ENCODE assay signal across 8 cellular contexts in the genomic region with DNA sequence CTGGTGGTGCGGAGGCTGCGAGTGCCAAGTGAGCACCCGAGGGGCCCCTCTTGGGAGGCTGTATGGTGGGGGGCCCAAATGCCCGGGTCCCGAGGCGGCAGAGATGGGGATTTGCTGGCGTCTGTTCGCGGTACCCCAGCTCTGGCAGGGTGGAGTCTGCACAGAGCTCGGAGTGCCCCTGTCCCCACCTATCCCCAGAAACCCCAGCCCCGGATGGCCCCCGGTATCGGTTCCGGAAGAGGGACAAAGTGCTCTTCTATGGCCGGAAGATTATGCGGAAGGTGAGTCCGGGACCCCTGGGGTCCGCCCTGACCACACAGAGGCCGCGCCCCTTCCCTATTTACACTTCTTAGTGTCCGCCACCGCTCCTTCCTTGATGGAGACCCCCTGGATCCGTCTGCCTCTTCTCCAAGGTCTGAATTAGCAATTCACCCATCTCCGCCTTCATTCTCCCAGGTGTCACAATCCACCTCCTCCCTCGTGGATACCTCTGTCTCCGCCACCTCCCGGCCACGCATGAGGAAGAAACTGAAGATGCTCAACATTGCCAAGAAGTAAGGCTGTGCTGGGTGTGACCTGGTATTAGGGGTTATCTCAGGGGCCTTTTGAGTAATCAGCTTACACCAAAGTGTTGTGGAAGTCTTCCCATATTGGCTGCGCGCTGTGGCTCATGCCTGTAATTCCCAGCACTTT. TPM values are rescaled to one million over a fixed set of nuclear protein-coding genes. Genes with fewer than 3 reads are reported as not detected.
DNase-seq lines count a peak whose midpoint lies in the region; ATAC-seq, FAIRE-seq and TF ChIP-seq lines count a peak whose summit lies in the region.

No MANE protein-coding gene starts in this region.

- ATAC-seq in CD8-positive, alpha-beta T cell: no peak
- no peak for ATAC-seq in HG02798 (IDR thresholded peaks at IDR 0.05; ENCODE audit: poor library complexity, unreplicated experiment)

- DNase-seq in CD8-positive, alpha-beta T cell: peak in 1 of 7 experiments; percentile 13
- DNase-seq in HTR-8/SVneo (ENCODE audit: insufficient read length, low spot score) (no peak), mammary epithelial cell (no peak), RPMI8226 (no peak), NCI-H1092 treated with DMSO at 0.1 percent for 48 hours (lab: John Stamatoyannopoulos, UW) (no peak)
- no peak for DNase-seq in central memory CD4-positive, alpha-beta T cell

- H3K36me3 Mint-ChIP-seq in CD8-positive, alpha-beta T cell: peaks cover 33% of the 10 kb centered on the region

- H3K79me2 ChIP-seq in mammary epithelial cell (ENCODE audit: insufficient read depth, low read length): peaks cover 15% of the 10 kb centered on the region

- H3K9me3 Mint-ChIP-seq in CD8-positive, alpha-beta T cell: no peaks in the 10 kb centered on the region

- 27% methylated on average over 10 of the region's 30 CpGs for WGBS in mammary epithelial cell (ENCODE audit: low coverage, missing lambda C conversion rate)
- 36 to 42% methylated on average over 20 to 25 of the region's 30 CpGs for WGBS in mesodermal cell (ENCODE audit: insufficient coverage in 2 of 2), 2 experiments

- dilution Hi-C loops in mammary epithelial cell (cut with HindIII; ENCODE audit: low sequenced_read_pairs): no loop called here

- peak overlapping the region; percentile 88 for H3K27ac Mint-ChIP-seq in CD8-positive, alpha-beta T cell

- CTCF ChIA-PET in CD8-positive, alpha-beta T cell (lab: Charles Lee): interaction anchor here (0.6 to 1.5 kb wide), 3 partner anchors 14 to 161 kb away, joined by 3 to 5 read pairs (median 5); no protein-coding TSS in a partner anchor
- CTCF ChIA-PET in mammary epithelial cell (lab: Charles Lee; ENCODE audit: low non-redundant PET): no interaction called here

- peaks cover 22% of the 10 kb centered on the region for H3K4me1 Mint-ChIP-seq in CD8-positive, alpha-beta T cell (ENCODE audit: low read depth)

- H4K20me1 ChIP-seq in mammary epithelial cell (ENCODE audit: insufficient read depth, low read length): no peaks in the 10 kb centered on the region

- peak overlapping the region; percentile 95 for H2AFZ ChIP-seq in mammary epithelial cell (ENCODE audit: low read depth, low read length)

- peaks cover 10% of the 10 kb centered on the region for H3K4me1 ChIP-seq in CD8-positive, alpha-beta T cell (ENCODE audit: insufficient read depth, low read length)
- H3K4me1 ChIP-seq in mammary epithelial cell (ENCODE audit: insufficient read depth, low read length) (peaks cover 8% of the 10 kb centered on the region), mesodermal cell (ENCODE audit: control insufficient read depth, insufficient read depth, low read length, poor library complexity, severe bottlenecking) (peaks cover 13% of the 10 kb centered on the region)

- no peaks in the 10 kb centered on the region for H3K27me3 Mint-ChIP-seq in CD8-positive, alpha-beta T cell (ENCODE audit: low read depth)

- BruUV-seq in mammary epithelial cell (replicated peaks; lab: Mats Ljungman, UMichigan): TSS peak; percentile 58

- H3K4me3 Mint-ChIP-seq in CD8-positive, alpha-beta T cell: peak overlapping the region; percentile 96

- H3K9me3 ChIP-seq in CD8-positive, alpha-beta T cell (ENCODE audit: low read length): no peaks in the 10 kb centered on the region
- H3K9me3 ChIP-seq in mammary epithelial cell (replicated peaks; ENCODE audit: insufficient read depth, low read length): no peaks in the 10 kb centered on the region
- no peaks in the 10 kb centered on the region for H3K9me3 ChIP-seq in mesodermal cell (ENCODE audit: control insufficient read depth, low read length)

- peak overlapping the region; percentile 100 for H3K4me3 ChIP-seq in CD8-positive, alpha-beta T cell (ENCODE audit: low read depth, low read length)
- peak overlapping the region; percentile 86 to 99 (median 99) for H3K4me3 ChIP-seq in mammary epithelial cell (replicated peaks in 1 of 3; ENCODE audit: insufficient read depth in 1 of 3, low read depth in 2 of 3, low read length in 3 of 3)
- peak overlapping the region; percentile 84 for H3K4me3 ChIP-seq in mesodermal cell (ENCODE audit: extremely low read depth, insufficient read depth, low read length, poor library complexity, severe bottlenecking)

- POLR2A ChIA-PET in CD8-positive, alpha-beta T cell (lab: Charles Lee): interaction anchor here (1.1 to 5.0 kb wide), 2 partner anchors 14 kb away, joined by 7 to 48 read pairs; a partner anchor contains a TSS

- peak; percentile 16 for FAIRE-seq in HTR-8/SVneo (lab: Jason Lieb, UNC)

- in situ Hi-C loops in mammary epithelial cell (cut with MboI; ENCODE audit: low sequenced_read_pairs in 2 of 2): loop anchor here in 1 of 2 donors (25.0 kb wide), 1 partner anchor 149 kb away; no protein-coding TSS in a partner anchor

- H3K27ac ChIP-seq in CD8-positive, alpha-beta T cell (ENCODE audit: low read depth, low read length): peak overlapping the region; percentile 63
- H3K27ac ChIP-seq in mammary epithelial cell (ENCODE audit: insufficient read depth, low read depth, low read length) (peak overlapping the region; percentile 25), mesodermal cell (ENCODE audit: low read depth, low read length, severe bottlenecking) (no peak overlapping the region)

- peak overlapping the region; percentile 98 for H3K4me2 ChIP-seq in mammary epithelial cell (ENCODE audit: insufficient read depth, low read depth, low read length)

- peaks cover 5% of the 10 kb centered on the region for H3K36me3 ChIP-seq in CD8-positive, alpha-beta T cell (ENCODE audit: insufficient read depth, low read length)
- peaks cover 3% of the 10 kb centered on the region for H3K36me3 ChIP-seq in mammary epithelial cell (ENCODE audit: insufficient read depth, low read length)
- H3K36me3 ChIP-seq in mesodermal cell (ENCODE audit: control insufficient read depth, insufficient read depth, low read length): peaks cover 57% of the 10 kb centered on the region

- H3K27me3 ChIP-seq in CD8-positive, alpha-beta T cell (ENCODE audit: insufficient read depth, low read length): no peaks in the 10 kb centered on the region
- H3K27me3 ChIP-seq in mammary epithelial cell (ENCODE audit: insufficient read depth, low read length): no peaks in the 10 kb centered on the region

- TF ChIP-seq CTCF in CD8-positive, alpha-beta T cell (IDR thresholded peaks at IDR 0.05): no peak
- peak in 1 of 2 donors; percentile 24 for TF ChIP-seq CTCF in mammary epithelial cell (conservative IDR thresholded peaks at IDR 0.05 in 1 of 2, IDR thresholded peaks at IDR 0.05 in 1 of 2; ENCODE audit: extremely low read depth in 1 of 2, insufficient read depth in 1 of 2, low read depth in 1 of 2, low read length in 2 of 2)

- intact Hi-C loops in CD8-positive, alpha-beta T cell (cut with DNase I, micrococcal nuclease): loop anchor here (1.0 to 10.0 kb wide), 9 partner anchors 19 to 801 kb away; a partner anchor contains a TSS
- intact Hi-C loops in mammary epithelial cell (cut with micrococcal nuclease): loop anchor here (2.0 kb wide), 1 partner anchor 57 kb away; no protein-coding TSS in a partner anchor

- peak overlapping the region; percentile 38 for H3K9ac ChIP-seq in mammary epithelial cell (ENCODE audit: insufficient read depth, low read length)

RNA-seq across cellular contexts. Expression of a gene that starts 0.6 kb away (rescaled TPM):
- total RNA-seq in CD8-positive, alpha-beta T cell: 10 to 100 TPM; 76.5 to 81.3 TPM
- total RNA-seq in mammary epithelial cell: 100 to 1,000 TPM; 100 to 118 TPM
- 48.1 TPM for polyA plus RNA-seq in mammary epithelial cell
- polyA minus RNA-seq in mammary epithelial cell: 150 TPM
- polyA plus RNA-seq in mesodermal cell (2013, experiment 1 of 2): 96.5 TPM
- 73.4 TPM for polyA plus RNA-seq in mesodermal cell (2013, experiment 2 of 2)

RNA-seq across cellular contexts. Expression of a gene that starts 13.7 kb away (rescaled TPM):
- total RNA-seq in CD8-positive, alpha-beta T cell: 10 to 100 TPM in 1 of 2 experiments, 1 to 10 TPM in 1; 9.0 to 13.3 TPM
- 10 to 100 TPM; 10.2 to 15.7 TPM for total RNA-seq in mammary epithelial cell
- polyA plus RNA-seq in mammary epithelial cell: 19.6 TPM
- 22.2 TPM for polyA minus RNA-seq in mammary epithelial cell
- polyA plus RNA-seq in mesodermal cell (2013, experiment 1 of 2): 15.1 TPM
- polyA plus RNA-seq in mesodermal cell (2013, experiment 2 of 2): 12.6 TPM

RNA-seq across cellular contexts. Expression of a gene that starts 20.2 kb away (rescaled TPM):
- 1 to 10 TPM; 7.1 to 9.0 TPM for total RNA-seq in CD8-positive, alpha-beta T cell
- 10 to 100 TPM; 21.7 to 22.0 TPM for total RNA-seq in mammary epithelial cell
- 16.6 TPM for polyA plus RNA-seq in mammary epithelial cell
- polyA minus RNA-seq in mammary epithelial cell: 55.9 TPM
- 57.0 TPM for polyA plus RNA-seq in mesodermal cell (2013, experiment 1 of 2)
- polyA plus RNA-seq in mesodermal cell (2013, experiment 2 of 2): 47.8 TPM

RNA-seq across cellular contexts. Expression of a gene that starts 47.3 kb away (rescaled TPM):
- total RNA-seq in CD8-positive, alpha-beta T cell: not detected
- total RNA-seq in mammary epithelial cell: 1 to 10 TPM; 5.7 to 6.8 TPM
- 2.1 TPM for polyA plus RNA-seq in mammary epithelial cell
- polyA minus RNA-seq in mammary epithelial cell: not detected
- polyA plus RNA-seq in mesodermal cell (2013, experiment 1 of 2): 1.1 TPM
- polyA plus RNA-seq in mesodermal cell (2013, experiment 2 of 2): 1.4 TPM

RNA-seq across cellular contexts. Expression of a gene that starts 59.5 kb away (rescaled TPM):
- under 1 TPM; 0.28 to 0.33 TPM for total RNA-seq in CD8-positive, alpha-beta T cell
- 1 to 10 TPM; 3.8 to 10.0 TPM for total RNA-seq in mammary epithelial cell
- 5.4 TPM for polyA plus RNA-seq in mammary epithelial cell
- 0.52 TPM for polyA minus RNA-seq in mammary epithelial cell
- 1.2 TPM for polyA plus RNA-seq in mesodermal cell (2013, experiment 1 of 2)
- polyA plus RNA-seq in mesodermal cell (2013, experiment 2 of 2): 1.1 TPM
